ENCODE assay signal across 8 cellular contexts in the genomic region with DNA sequence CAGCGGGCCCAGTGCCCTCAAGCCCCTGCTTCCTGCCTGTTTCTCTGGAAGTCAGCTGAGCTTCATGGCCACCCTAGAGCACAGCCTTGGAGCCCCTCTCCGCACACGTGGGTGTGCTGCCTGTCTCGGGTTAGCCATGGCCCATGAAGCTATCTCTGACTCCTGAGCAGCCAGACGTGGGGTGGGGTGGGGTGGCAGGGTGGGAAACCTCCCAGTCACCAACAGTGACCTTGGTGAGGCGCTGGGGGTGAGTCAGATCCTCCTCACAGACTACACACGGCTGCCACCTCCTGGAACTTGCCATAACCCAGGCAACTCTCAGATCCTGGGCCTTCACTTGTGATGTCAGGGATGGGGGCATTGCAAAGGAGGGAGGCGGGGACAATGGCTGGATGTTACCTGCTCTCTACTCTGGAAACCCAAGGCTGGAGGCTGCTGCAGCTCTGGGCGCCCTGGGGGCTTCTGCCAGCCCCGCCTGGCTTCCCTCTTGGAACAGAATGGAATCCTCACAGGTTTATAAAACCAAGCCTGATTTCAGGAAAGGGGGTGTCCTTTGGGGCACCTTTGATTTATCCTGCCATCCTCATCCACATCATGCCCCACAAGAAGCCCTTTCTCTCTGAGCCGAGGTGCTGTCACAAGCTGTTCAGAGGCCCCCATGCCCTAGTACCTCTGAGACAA.
DNase-seq lines count a peak whose midpoint lies in the region; ATAC-seq and TF ChIP-seq lines count a peak whose summit lies in the region.

No MANE protein-coding gene starts in this region.

- peaks cover 8% of the 10 kb centered on the region for H3K27me3 Mint-ChIP-seq in activated T-cell treated with anti-CD3 and anti-CD28 coated beads, Interleukin-2, amount 50 U/mL, for 4 hours (ENCODE audit: low read depth)

- H3K4me3 ChIP-seq in breast epithelium (no peak overlapping the region), uterus (no peak overlapping the region)

- DNase-seq in activated T-cell treated with anti-CD3 and anti-CD28 coated beads, Interleukin-2, amount 50 U/mL, for 4 hours: no peak
- DNase-seq in activated T-cell treated with anti-CD3 and anti-CD28 coated beads for 4 hours (no peak), NCI-H524 (lab: John Stamatoyannopoulos, UW) (peak; percentile 27 to 70), breast epithelium (ENCODE audit: low spot score in 2 of 2) (peak in 1 of 2 donors; percentile 62), left lobe of liver (ENCODE audit: low spot score) (no peak), uterus (peak; percentile 34 to 36), NCI-H345 treated with DMSO at 0.1 percent for 48 hours (lab: John Stamatoyannopoulos, UW; ENCODE audit: unreplicated experiment) (no peak)

- no peak overlapping the region for H3K4me3 Mint-ChIP-seq in activated T-cell treated with anti-CD3 and anti-CD28 coated beads, Interleukin-2, amount 50 U/mL, for 4 hours

- H3K9me3 Mint-ChIP-seq in activated T-cell treated with anti-CD3 and anti-CD28 coated beads, Interleukin-2, amount 50 U/mL, for 4 hours: no peaks in the 10 kb centered on the region

- H3K36me3 Mint-ChIP-seq in activated T-cell treated with anti-CD3 and anti-CD28 coated beads, Interleukin-2, amount 50 U/mL, for 4 hours (ENCODE audit: insufficient read depth): no peaks in the 10 kb centered on the region

- TF ChIP-seq CTCF in breast epithelium (IDR thresholded peaks at IDR 0.05) (peak in 2 of 3 donors; percentile 35 to 42), uterus (IDR thresholded peaks at IDR 0.05) (peak in 3 of 4 experiments; percentile 13 to 19 (median 14))

- H3K4me1 ChIP-seq in breast epithelium (peaks cover 3 to 7% of the 10 kb centered on the region in 2 donors), uterus (peaks cover 0 to 11% of the 10 kb centered on the region in 2 donors)

- peak; percentile 32 to 38 for ATAC-seq in activated T-cell treated with anti-CD3 and anti-CD28 coated beads, Interleukin-2, amount 50 U/mL, for 4 hours
- ATAC-seq in left lobe of liver (peak; percentile 63), GM18858 (IDR thresholded peaks at IDR 0.05; ENCODE audit: unreplicated experiment) (no peak)

- H3K27me3 ChIP-seq in breast epithelium (no peaks in the 10 kb centered on the region), uterus (no peaks in the 10 kb centered on the region)

- H3K27ac ChIP-seq in breast epithelium: peak overlapping the region; percentile 35 to 80
- peak overlapping the region in 1 of 2 donors; percentile 17 for H3K27ac ChIP-seq in uterus

- no peaks in the 10 kb centered on the region for H3K4me1 Mint-ChIP-seq in activated T-cell treated with anti-CD3 and anti-CD28 coated beads, Interleukin-2, amount 50 U/mL, for 4 hours (ENCODE audit: low read depth)

- TF ChIP-seq POLR2A in breast epithelium (IDR thresholded peaks at IDR 0.05) (no peak), uterus (IDR thresholded peaks at IDR 0.05) (no peak)

- H3K36me3 ChIP-seq in breast epithelium (no peaks in the 10 kb centered on the region), uterus (no peaks in the 10 kb centered on the region)

- H3K9me3 ChIP-seq in breast epithelium (no peaks in the 10 kb centered on the region), uterus (no peaks in the 10 kb centered on the region)

- intact Hi-C loops in breast epithelium (cut with DNase I; ENCODE audit: low total_unique reads): no loop called here
- intact Hi-C loops in uterus (cut with DNase I; ENCODE audit: low total_unique reads): no loop called here

Comparison
In these comparisons a context has a peak if more than half of its experiments do, and no peak if none do; other contexts are left out.
1. DNase-seq: peak in NCI-H524 (2 of 2) and uterus (2 of 2); none in activated T-cell treated with anti-CD3 and anti-CD28 coated beads, Interleukin-2, amount 50 U/mL, for 4 hours (single experiment), activated T-cell treated with anti-CD3 and anti-CD28 coated beads for 4 hours (single experiment), left lobe of liver (single experiment) and NCI-H345 treated with DMSO at 0.1 percent for 48 hours (single experiment).